In the genomic region with DNA sequence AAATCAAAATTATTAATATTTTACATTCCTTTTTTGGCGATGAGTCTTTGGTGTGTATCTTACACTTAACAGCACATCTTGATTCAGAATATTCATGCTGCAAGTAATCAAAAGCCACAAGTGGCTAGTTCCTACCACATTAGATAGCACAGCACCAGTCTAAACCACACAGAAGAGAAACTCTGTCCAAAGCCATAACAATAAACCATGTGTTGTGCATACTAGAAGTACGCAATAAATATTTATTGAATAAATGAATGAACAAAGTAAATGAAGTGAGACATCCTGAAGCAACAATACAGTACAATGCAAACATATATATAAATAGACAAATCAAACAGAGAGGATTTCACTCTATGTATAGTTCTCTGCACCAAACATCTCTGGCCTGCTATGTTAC, we compare ENCODE assay signal across 1 cellular context.
TF ChIP-seq lines count a peak whose summit lies in the region.

No MANE protein-coding gene starts in this region.

TF ChIP-seq in K562, 482 proteins besides CTCF, POLR2A, EP300 and RAD21:
- TF ChIP-seq HDAC3 (IDR thresholded peaks at IDR 0.05; ENCODE audit: borderline replicate concordance, partially characterized antibody) (no peak), ZNF232 (CRISPR knock-in tag; IDR thresholded peaks at IDR 0.05) (no peak), SOX6 (IDR thresholded peaks at IDR 0.05) (no peak), ATF7 (IDR thresholded peaks at IDR 0.05) (no peak), ESRRA (IDR thresholded peaks at IDR 0.05; ENCODE audit: borderline replicate concordance, low read depth) (no peak), BRCA1 (IDR thresholded peaks at IDR 0.05) (no peak), BRCA1 (CRISPR knock-in tag; IDR thresholded peaks at IDR 0.05) (no peak), ZNF695 (CRISPR knock-in tag; IDR thresholded peaks at IDR 0.05) (no peak), ZFP1 (CRISPR knock-in tag; IDR thresholded peaks at IDR 0.05) (no peak), ZBED1 (IDR thresholded peaks at IDR 0.05) (no peak), ASH1L (IDR thresholded peaks at IDR 0.05; ENCODE audit: borderline replicate concordance, low read depth, partially characterized antibody) (no peak)
- TF ChIP-seq, protein P1, sequence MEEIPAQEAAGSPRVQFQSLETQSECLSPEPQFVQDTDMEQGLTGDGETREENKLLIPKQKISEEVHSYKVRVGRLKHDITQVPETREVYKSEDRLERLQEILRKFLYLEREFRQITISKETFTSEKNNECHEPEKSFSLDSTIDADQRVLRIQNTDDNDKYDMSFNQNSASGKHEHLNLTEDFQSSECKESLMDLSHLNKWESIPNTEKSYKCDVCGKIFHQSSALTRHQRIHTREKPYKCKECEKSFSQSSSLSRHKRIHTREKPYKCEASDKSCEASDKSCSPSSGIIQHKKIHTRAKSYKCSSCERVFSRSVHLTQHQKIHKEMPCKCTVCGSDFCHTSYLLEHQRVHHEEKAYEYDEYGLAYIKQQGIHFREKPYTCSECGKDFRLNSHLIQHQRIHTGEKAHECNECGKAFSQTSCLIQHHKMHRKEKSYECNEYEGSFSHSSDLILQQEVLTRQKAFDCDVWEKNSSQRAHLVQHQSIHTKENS (CRISPR knock-in tag; IDR thresholded peaks at IDR 0.05), result no peak
- TF ChIP-seq, protein P2, sequence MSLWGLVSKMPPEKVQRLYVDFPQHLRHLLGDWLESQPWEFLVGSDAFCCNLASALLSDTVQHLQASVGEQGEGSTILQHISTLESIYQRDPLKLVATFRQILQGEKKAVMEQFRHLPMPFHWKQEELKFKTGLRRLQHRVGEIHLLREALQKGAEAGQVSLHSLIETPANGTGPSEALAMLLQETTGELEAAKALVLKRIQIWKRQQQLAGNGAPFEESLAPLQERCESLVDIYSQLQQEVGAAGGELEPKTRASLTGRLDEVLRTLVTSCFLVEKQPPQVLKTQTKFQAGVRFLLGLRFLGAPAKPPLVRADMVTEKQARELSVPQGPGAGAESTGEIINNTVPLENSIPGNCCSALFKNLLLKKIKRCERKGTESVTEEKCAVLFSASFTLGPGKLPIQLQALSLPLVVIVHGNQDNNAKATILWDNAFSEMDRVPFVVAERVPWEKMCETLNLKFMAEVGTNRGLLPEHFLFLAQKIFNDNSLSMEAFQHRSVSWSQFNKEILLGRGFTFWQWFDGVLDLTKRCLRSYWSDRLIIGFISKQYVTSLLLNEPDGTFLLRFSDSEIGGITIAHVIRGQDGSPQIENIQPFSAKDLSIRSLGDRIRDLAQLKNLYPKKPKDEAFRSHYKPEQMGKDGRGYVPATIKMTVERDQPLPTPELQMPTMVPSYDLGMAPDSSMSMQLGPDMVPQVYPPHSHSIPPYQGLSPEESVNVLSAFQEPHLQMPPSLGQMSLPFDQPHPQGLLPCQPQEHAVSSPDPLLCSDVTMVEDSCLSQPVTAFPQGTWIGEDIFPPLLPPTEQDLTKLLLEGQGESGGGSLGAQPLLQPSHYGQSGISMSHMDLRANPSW (CRISPR knock-in tag; IDR thresholded peaks at IDR 0.05), result no peak
